Comparison of ENCODE assay signal across 1 cellular context in the genomic region with DNA sequence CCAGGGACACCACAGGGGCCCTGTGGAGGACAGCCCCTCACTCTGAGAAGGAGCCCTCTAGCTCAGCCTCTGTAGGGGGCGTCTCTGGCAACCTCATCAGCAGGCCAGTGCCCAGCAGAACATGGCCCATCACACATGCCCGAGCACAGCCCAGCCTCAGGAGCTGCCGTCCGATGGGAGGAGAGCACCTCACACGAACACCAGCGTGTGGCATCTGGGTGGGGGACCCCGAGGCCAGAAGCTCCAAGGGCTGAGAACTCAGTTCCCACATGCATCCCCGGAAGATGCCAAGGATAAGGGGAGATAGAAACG.
TF ChIP-seq lines count a peak whose summit lies in the region.

No MANE protein-coding gene starts in this region.

TF ChIP-seq in IMR-90, 13 proteins besides CTCF, POLR2A, EP300 and RAD21 (continued from another document):
- TF ChIP-seq CHD1 (IDR thresholded peaks at IDR 0.05; ENCODE audit: low read depth, low read length): no peak
- TF ChIP-seq SMC3 (IDR thresholded peaks at IDR 0.05; ENCODE audit: low read depth, low read length): no peak
- TF ChIP-seq NFE2L2 (IDR thresholded peaks at IDR 0.05; ENCODE audit: low read depth, low read length): no peak
- no peak for TF ChIP-seq MAFK (IDR thresholded peaks at IDR 0.05; ENCODE audit: low read depth, low read length)
- TF ChIP-seq BHLHE40 (IDR thresholded peaks at IDR 0.05; ENCODE audit: low read depth, low read length): no peak
- TF ChIP-seq RCOR1 (IDR thresholded peaks at IDR 0.05; ENCODE audit: insufficient replicate concordance, low read length): no peak
- no peak for TF ChIP-seq FOS (IDR thresholded peaks at IDR 0.05; ENCODE audit: low read depth, low read length)
- TF ChIP-seq MAZ (IDR thresholded peaks at IDR 0.05; ENCODE audit: borderline replicate concordance, low read depth, low read length): no peak
- TF ChIP-seq, protein P1, sequence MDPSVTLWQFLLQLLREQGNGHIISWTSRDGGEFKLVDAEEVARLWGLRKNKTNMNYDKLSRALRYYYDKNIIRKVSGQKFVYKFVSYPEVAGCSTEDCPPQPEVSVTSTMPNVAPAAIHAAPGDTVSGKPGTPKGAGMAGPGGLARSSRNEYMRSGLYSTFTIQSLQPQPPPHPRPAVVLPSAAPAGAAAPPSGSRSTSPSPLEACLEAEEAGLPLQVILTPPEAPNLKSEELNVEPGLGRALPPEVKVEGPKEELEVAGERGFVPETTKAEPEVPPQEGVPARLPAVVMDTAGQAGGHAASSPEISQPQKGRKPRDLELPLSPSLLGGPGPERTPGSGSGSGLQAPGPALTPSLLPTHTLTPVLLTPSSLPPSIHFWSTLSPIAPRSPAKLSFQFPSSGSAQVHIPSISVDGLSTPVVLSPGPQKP (IDR thresholded peaks at IDR 0.05; ENCODE audit: borderline replicate concordance, low read depth, low read length): no peak
- no peak for TF ChIP-seq MXI1 (IDR thresholded peaks at IDR 0.05; ENCODE audit: borderline replicate concordance, low read depth, low read length)
- TF ChIP-seq, protein P2, sequence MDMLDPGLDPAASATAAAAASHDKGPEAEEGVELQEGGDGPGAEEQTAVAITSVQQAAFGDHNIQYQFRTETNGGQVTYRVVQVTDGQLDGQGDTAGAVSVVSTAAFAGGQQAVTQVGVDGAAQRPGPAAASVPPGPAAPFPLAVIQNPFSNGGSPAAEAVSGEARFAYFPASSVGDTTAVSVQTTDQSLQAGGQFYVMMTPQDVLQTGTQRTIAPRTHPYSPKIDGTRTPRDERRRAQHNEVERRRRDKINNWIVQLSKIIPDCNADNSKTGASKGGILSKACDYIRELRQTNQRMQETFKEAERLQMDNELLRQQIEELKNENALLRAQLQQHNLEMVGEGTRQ (IDR thresholded peaks at IDR 0.05; ENCODE audit: low read depth, low read length): no peak
